ENCODE assay signal across 8 cellular contexts in genomic region chr12:15788266-15789214, GRCh38.
DNase-seq lines count a peak whose midpoint lies in the region; ATAC-seq and TF ChIP-seq lines count a peak whose summit lies in the region.

No MANE protein-coding gene starts in this region.

- H3K9me2 ChIP-seq in DOHH2 (replicated peaks; ENCODE audit: control insufficient read depth, low read length) = no peaks in the 10 kb centered on the region

- H3K4me1 ChIP-seq in DOHH2 (ENCODE audit: control insufficient read depth, low read length) = peaks cover 12% of the 10 kb centered on the region

- no peaks in the 10 kb centered on the region for H4K20me1 ChIP-seq in DOHH2 (ENCODE audit: control insufficient read depth, insufficient read depth, low read depth, low read length)

- H3K4me2 ChIP-seq in DOHH2 (ENCODE audit: low read length) = peak overlapping the region; percentile 74

- peak overlapping the region; percentile 69 for H3K4me3 ChIP-seq in DOHH2 (ENCODE audit: low read length)
- H3K4me3 ChIP-seq in cardiac fibroblast (replicated peaks in 1 of 2; ENCODE audit: low read depth in 2 of 2, low read length in 2 of 2) = peak overlapping the region; percentile 61 to 89
- H3K4me3 ChIP-seq in skin epidermis = peak overlapping the region; percentile 48 to 85 (median 69)

- CTCF ChIA-PET in RWPE1 (lab: Yijun Ruan, JAX) = interaction anchor here (0.7 to 1.6 kb wide), 5 partner anchors 16 to 198 kb away, joined by 3 to 4 read pairs (median 3); no protein-coding TSS in a partner anchor

- DNase-seq in RWPE1 (ENCODE audit: low spot score) (peak; percentile 35), cardiac fibroblast (ENCODE audit: low read depth in 2 of 2) (peak; percentile 69 to 74), islet precursor cell (peak; percentile 79), NOMO-1 (lab: John Stamatoyannopoulos, UW; ENCODE audit: unreplicated experiment in 2 of 2) (no peak)

- POLR2A ChIA-PET in RWPE1 (lab: Yijun Ruan, JAX; ENCODE audit: low non-redundant PET) = no interaction called here

- peaks cover 46% of the 10 kb centered on the region for H3K27me3 ChIP-seq in DOHH2 (ENCODE audit: control insufficient read depth, low read length)

- H3K9me3 ChIP-seq in DOHH2 (ENCODE audit: control insufficient read depth, insufficient read depth, low read length) = no peaks in the 10 kb centered on the region

- no peaks in the 10 kb centered on the region for H3K79me2 ChIP-seq in DOHH2 (ENCODE audit: control insufficient read depth, low read length)

- no peaks in the 10 kb centered on the region for H3K36me3 ChIP-seq in DOHH2 (ENCODE audit: control insufficient read depth, low read length)

- no peaks in the 10 kb centered on the region for H3F3A ChIP-seq in DOHH2 (ENCODE audit: control insufficient read depth, insufficient read depth)

- TF ChIP-seq CTCF in DOHH2 (IDR thresholded peaks at IDR 0.05; ENCODE audit: low read depth, low read length, poor library complexity, severe bottlenecking) = no peak
- no peak for TF ChIP-seq CTCF in RWPE1 (conservative IDR thresholded peaks at IDR 0.05; ENCODE audit: low read depth)
- no peak for TF ChIP-seq CTCF in cardiac fibroblast (IDR thresholded peaks at IDR 0.05; ENCODE audit: low read depth, low read length)

- H3K27ac ChIP-seq in DOHH2 (ENCODE audit: low read depth, low read length) (no peak overlapping the region), RWPE1 (peak overlapping the region; percentile 82), skin epidermis (peak overlapping the region in 20 of 21 experiments; percentile 20 to 95 (median 87))

- ATAC-seq in GM21390 (IDR thresholded peaks at IDR 0.05; ENCODE audit: unreplicated experiment) (peak; percentile 33), HG03575 (IDR thresholded peaks at IDR 0.05; ENCODE audit: extremely low read depth, insufficient number of reproducible peaks, low FRiP score, unreplicated experiment) (peak; percentile 6)

Comparison
In these comparisons a context has a peak if more than half of its experiments do, and no peak if none do; other contexts are left out.
1. DNase-seq: peak in RWPE1 (single experiment), cardiac fibroblast (2 of 2) and islet precursor cell (single experiment); none in NOMO-1 (0 of 2).
2. Peak in every context shown above with its lines, with median percentiles within 50 percentile points of each other: H3K4me3 ChIP-seq.